ENCODE assay signal across 15 cellular contexts in the genomic region with DNA sequence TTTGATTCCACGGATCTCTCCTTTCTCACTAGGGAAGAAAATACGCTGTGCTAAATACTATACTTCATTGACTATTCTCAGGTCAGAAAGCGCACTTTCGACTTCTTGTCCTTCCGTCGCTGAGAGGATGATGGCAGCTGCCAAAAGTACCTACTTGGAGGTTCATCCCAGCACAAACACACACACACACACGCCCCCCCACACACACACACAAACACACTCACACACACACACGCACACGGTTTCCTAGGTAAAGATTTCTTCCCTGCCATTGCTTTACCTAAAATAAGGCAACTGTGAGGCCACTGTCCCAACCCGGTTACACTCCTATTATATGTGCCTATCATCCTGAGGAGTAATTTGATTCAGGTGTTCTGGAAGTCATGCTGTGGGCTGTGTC. TPM values are rescaled to one million over a fixed set of nuclear protein-coding genes. Genes with fewer than 3 reads are reported as not detected.
A peak's percentile ranks its signal among the peaks of the same experiment; 100 is the strongest.
DNase-seq lines count a peak whose midpoint lies in the region; ATAC-seq, FAIRE-seq and TF ChIP-seq lines count a peak whose summit lies in the region.
"Not testable (repeated sequence)": the region's sequence is repeated elsewhere in the genome, so short reads cannot be mapped to it uniquely, and the experiment has no call there.
"Had no signal": no experiment of that assay in that cellular context is flagged by ENCODE, and none has a peak within 500 bp of the region (broad histone marks: within the 10 kb centered on the region; RNA-seq: fewer than 3 reads in every experiment).

No MANE protein-coding gene starts in this region.

- not testable (repeated sequence) for H2AFZ ChIP-seq in DND-41 (ENCODE audit: low read depth, low read length)

- not testable (repeated sequence) for H3K4me3 ChIP-seq in DND-41 (ENCODE audit: low read depth in 1 of 2, low read length in 2 of 2); dorsolateral prefrontal cortex; kidney (ENCODE audit: low read length in 2 of 2)

- H3K4me1 Mint-ChIP-seq in activated CD4-positive, alpha-beta T cell treated with anti-CD3 and anti-CD28 coated beads, Interleukin-2, amount 10 ng/mL, durations not matched to agents 7 days and 5 days; type B pancreatic cell (ENCODE audit: unreplicated experiment): not testable (repeated sequence)

- not testable (repeated sequence) for H3K27me3 ChIP-seq in DND-41 (ENCODE audit: insufficient read depth, low read length, poor library complexity); dorsolateral prefrontal cortex

- not testable (repeated sequence) for H3K4me3 Mint-ChIP-seq in activated CD4-positive, alpha-beta T cell treated with anti-CD3 and anti-CD28 coated beads, Interleukin-2, amount 10 ng/mL, durations not matched to agents 7 days and 5 days; type B pancreatic cell

- not testable (repeated sequence) for ATAC-seq in DND-41 (ENCODE audit: insufficient read depth, low read depth); omental fat pad (ENCODE audit: low FRiP score)

- not testable (repeated sequence) for H4K20me1 ChIP-seq in DND-41 (ENCODE audit: insufficient read depth, low read length)

- not testable (repeated sequence) for H3K4me1 ChIP-seq in DND-41 (ENCODE audit: insufficient read depth, low read length); kidney (ENCODE audit: control insufficient read depth in 1 of 2, insufficient read depth in 1 of 2, low read depth in 1 of 2, low read length in 2 of 2)

- H3K27ac ChIP-seq in DND-41 (ENCODE audit: low read length); dorsolateral prefrontal cortex; kidney (ENCODE audit: low read depth in 2 of 2, low read length in 2 of 2): not testable (repeated sequence)

- not testable (repeated sequence) for H3K27me3 Mint-ChIP-seq in activated CD4-positive, alpha-beta T cell treated with anti-CD3 and anti-CD28 coated beads, Interleukin-2, amount 10 ng/mL, durations not matched to agents 7 days and 5 days; type B pancreatic cell

- H3K9ac ChIP-seq in DND-41 (ENCODE audit: low read depth, low read length); kidney (ENCODE audit: low read length in 2 of 2): not testable (repeated sequence)

- H3K4me2 ChIP-seq in DND-41 (ENCODE audit: insufficient read depth, low read length): not testable (repeated sequence)

- H3K9me3 Mint-ChIP-seq in activated CD4-positive, alpha-beta T cell treated with anti-CD3 and anti-CD28 coated beads, Interleukin-2, amount 10 ng/mL, durations not matched to agents 7 days and 5 days; type B pancreatic cell: not testable (repeated sequence)

- FAIRE-seq in kidney (lab: Jason Lieb, UNC): not testable (repeated sequence)

- H3K36me3 ChIP-seq in DND-41 (ENCODE audit: insufficient read depth, low read length); kidney (ENCODE audit: control insufficient read depth in 1 of 2, insufficient read depth in 2 of 2, low read length in 2 of 2): not testable (repeated sequence)

- CTCF ChIA-PET in activated CD4-positive, alpha-beta T cell treated with anti-CD3 and anti-CD28 coated beads, Interleukin-2, amount 10 ng/mL, durations not matched to agents 7 days and 5 days (lab: Charles Lee): not testable (repeated sequence)

- H3K79me2 ChIP-seq in DND-41 (ENCODE audit: insufficient read depth, low read length): not testable (repeated sequence)

- POLR2A ChIA-PET in activated CD4-positive, alpha-beta T cell treated with anti-CD3 and anti-CD28 coated beads, Interleukin-2, amount 10 ng/mL, durations not matched to agents 7 days and 5 days (lab: Charles Lee): not testable (repeated sequence)

- not testable (repeated sequence) for TF ChIP-seq CTCF in DND-41 (IDR thresholded peaks at IDR 0.05; ENCODE audit: borderline replicate concordance, extremely low read depth, low read length, poor library complexity, severe bottlenecking); dorsolateral prefrontal cortex (IDR thresholded peaks at IDR 0.05 in 54 of 56, conservative IDR thresholded peaks at IDR 0.05 in 2 of 56; ENCODE audit: low read depth in 1 of 56, partially characterized antibody in 56 of 56); kidney (IDR thresholded peaks at IDR 0.05; ENCODE audit: borderline replicate concordance, extremely low read depth, insufficient read depth); omental fat pad (IDR thresholded peaks at IDR 0.05); type B pancreatic cell (conservative IDR thresholded peaks at IDR 0.05)

- DNase-seq in DND-41 (peak; percentile 5), dorsolateral prefrontal cortex (peak in 9 of 10 donors; percentile 14 to 66 (median 45)), kidney (peak; percentile 85), omental fat pad (ENCODE audit: low spot score) (peak; percentile 46), type B pancreatic cell (ENCODE audit: extremely low spot score, unreplicated experiment) (peak; percentile 79)
- DNase-seq in activated CD4-positive, alpha-beta T cell treated with anti-CD3 and anti-CD28 coated beads, Interleukin-2, amount 10 ng/mL, durations not matched to agents 7 days and 5 days: peak; percentile 7
- peak; percentile 1 for DNase-seq in activated T-helper 9 cell treated with anti-CD3 and anti-CD28 coated beads, Interleukin-2, amount 50 U/mL, for 16 hours (ENCODE audit: low read depth)
- peak; percentile 11 to 15 for DNase-seq in stimulated activated CD4-positive, alpha-beta T cell treated with anti-CD3 and anti-CD28 coated beads, Interleukin-2, amount 100 ng/mL, for 24 hours

- H3K9me3 ChIP-seq in DND-41 (ENCODE audit: insufficient read depth, low read length, severe bottlenecking); kidney (ENCODE audit: control insufficient read depth in 1 of 2, low read length in 2 of 2): not testable (repeated sequence)

- H3K36me3 Mint-ChIP-seq in activated CD4-positive, alpha-beta T cell treated with anti-CD3 and anti-CD28 coated beads, Interleukin-2, amount 10 ng/mL, durations not matched to agents 7 days and 5 days (ENCODE audit: low read depth); type B pancreatic cell: not testable (repeated sequence)

- intact Hi-C loops in dorsolateral prefrontal cortex (cut with DNase I); kidney (cut with DNase I): not testable (repeated sequence)

- H3K27ac Mint-ChIP-seq in activated CD4-positive, alpha-beta T cell treated with anti-CD3 and anti-CD28 coated beads, Interleukin-2, amount 10 ng/mL, durations not matched to agents 7 days and 5 days; type B pancreatic cell: not testable (repeated sequence)

RNA-seq across cellular contexts. Expression of gene USP17L22, which starts 4.3 kb away (rescaled TPM):
- not detected for total RNA-seq in activated CD4-positive, alpha-beta T cell treated with anti-CD3 and anti-CD28 coated beads, Interleukin-2, amount 10 ng/mL, durations not matched to agents 7 days and 5 days
- total RNA-seq in dorsolateral prefrontal cortex (not detected), kidney (not detected), omental fat pad (not detected), type B pancreatic cell (ENCODE audit: low replicate concordance) (not detected in 2 replicates)
- polyA plus RNA-seq in kidney (ENCODE audit: insufficient read depth, low read depth, low replicate concordance): not detected
- total RNA-seq: foreskin keratinocyte, H4, myocyte, PC-3, pulmonary artery endothelial cell, SK-MEL-5, subcutaneous adipose tissue had no signal
- polyA plus RNA-seq: foreskin keratinocyte had no signal

RNA-seq across cellular contexts. Expression of gene USP17L21, which starts 9.0 kb away (rescaled TPM):
- total RNA-seq in activated CD4-positive, alpha-beta T cell treated with anti-CD3 and anti-CD28 coated beads, Interleukin-2, amount 10 ng/mL, durations not matched to agents 7 days and 5 days: not detected
- not detected for total RNA-seq in dorsolateral prefrontal cortex
- not detected for total RNA-seq in kidney
- not detected for polyA plus RNA-seq in kidney (ENCODE audit: insufficient read depth, low read depth, low replicate concordance)
- total RNA-seq in omental fat pad: not detected
- not detected in 2 replicates for total RNA-seq in type B pancreatic cell (ENCODE audit: low replicate concordance)
- total RNA-seq: foreskin keratinocyte, H4, myocyte, PC-3, pulmonary artery endothelial cell, SK-MEL-5, subcutaneous adipose tissue had no signal
- polyA plus RNA-seq: foreskin keratinocyte had no signal

RNA-seq across cellular contexts. Expression of gene USP17L20, which starts 13.8 kb away (rescaled TPM):
- not detected for total RNA-seq in activated CD4-positive, alpha-beta T cell treated with anti-CD3 and anti-CD28 coated beads, Interleukin-2, amount 10 ng/mL, durations not matched to agents 7 days and 5 days
- total RNA-seq in dorsolateral prefrontal cortex (under 1 TPM in 1 of 120 experiments, not detected in 119; 0.24 TPM), kidney (not detected), omental fat pad (not detected), type B pancreatic cell (ENCODE audit: low replicate concordance) (not detected in 2 replicates)
- polyA plus RNA-seq in kidney (ENCODE audit: insufficient read depth, low read depth, low replicate concordance): not detected
- total RNA-seq: foreskin keratinocyte, H4, myocyte, PC-3, pulmonary artery endothelial cell, SK-MEL-5, subcutaneous adipose tissue had no signal
- polyA plus RNA-seq: foreskin keratinocyte had no signal

RNA-seq across cellular contexts. Expression of gene USP17L19, which starts 18.5 kb away (rescaled TPM):
- total RNA-seq in activated CD4-positive, alpha-beta T cell treated with anti-CD3 and anti-CD28 coated beads, Interleukin-2, amount 10 ng/mL, durations not matched to agents 7 days and 5 days: not detected
- total RNA-seq in dorsolateral prefrontal cortex: not detected
- total RNA-seq in kidney: not detected
- not detected for polyA plus RNA-seq in kidney (ENCODE audit: insufficient read depth, low read depth, low replicate concordance)
- not detected for total RNA-seq in omental fat pad
- total RNA-seq in type B pancreatic cell (ENCODE audit: low replicate concordance): not detected in 2 replicates
- total RNA-seq: foreskin keratinocyte, H4, myocyte, PC-3, pulmonary artery endothelial cell, SK-MEL-5, subcutaneous adipose tissue had no signal
- polyA plus RNA-seq: foreskin keratinocyte had no signal

RNA-seq across cellular contexts. Expression of gene USP17L18, which starts 23.3 kb away (rescaled TPM):
- not detected for total RNA-seq in activated CD4-positive, alpha-beta T cell treated with anti-CD3 and anti-CD28 coated beads, Interleukin-2, amount 10 ng/mL, durations not matched to agents 7 days and 5 days
- total RNA-seq in dorsolateral prefrontal cortex (not detected), kidney (not detected), omental fat pad (not detected), type B pancreatic cell (ENCODE audit: low replicate concordance) (not detected in 2 replicates)
- not detected for polyA plus RNA-seq in kidney (ENCODE audit: insufficient read depth, low read depth, low replicate concordance)
- total RNA-seq: foreskin keratinocyte, H4, myocyte, PC-3, pulmonary artery endothelial cell, SK-MEL-5, subcutaneous adipose tissue had no signal
- polyA plus RNA-seq: foreskin keratinocyte had no signal

Comparison
In these comparisons a context has a peak if more than half of its experiments do, and no peak if none do; other contexts are left out.
1. DNase-seq: peak in every context shown above with its lines; median percentile 85 in kidney; 79 in type B pancreatic cell; 46 in omental fat pad; 45 in dorsolateral prefrontal cortex; 13 in stimulated activated CD4-positive, alpha-beta T cell treated with anti-CD3 and anti-CD28 coated beads, Interleukin-2, amount 100 ng/mL, for 24 hours; 7 in activated CD4-positive, alpha-beta T cell treated with anti-CD3 and anti-CD28 coated beads, Interleukin-2, amount 10 ng/mL, durations not matched to agents 7 days and 5 days; 5 in DND-41; 1 in activated T-helper 9 cell treated with anti-CD3 and anti-CD28 coated beads, Interleukin-2, amount 50 U/mL, for 16 hours.